ENCODE assay signal across 14 cellular contexts in genomic region chr6:52547647-52548352, GRCh38. TPM values are rescaled to one million over a fixed set of nuclear protein-coding genes. Genes with fewer than 3 reads are reported as not detected.
DNase-seq lines count a peak whose midpoint lies in the region; ATAC-seq and TF ChIP-seq lines count a peak whose summit lies in the region.
"Had no signal": no experiment of that assay in that cellular context is flagged by ENCODE, and none has a peak within 500 bp of the region (broad histone marks: within the 10 kb centered on the region; RNA-seq: fewer than 3 reads in every experiment).

No MANE protein-coding gene starts in this region.

- no CpG with 5 or more reads among the region's 9 CpGs for WGBS in mesendoderm (ENCODE audit: extremely low coverage, insufficient coverage, low lambda C conversion rate)

- CTCF ChIA-PET in Panc1 (lab: Charles Lee): no interaction called here

- no peak overlapping the region for H3K9ac ChIP-seq in mesendoderm (ENCODE audit: low read length)

- no peak overlapping the region for H4K8ac ChIP-seq in mesendoderm (ENCODE audit: low read depth, low read length)

- no peak overlapping the region for H2AK5ac ChIP-seq in mesendoderm (ENCODE audit: low read length)

- peaks cover 25% of the 10 kb centered on the region for H3K79me1 ChIP-seq in mesendoderm (ENCODE audit: low read length)

- ATAC-seq in Panc1 (no peak), HG03025 (IDR thresholded peaks at IDR 0.05; ENCODE audit: low FRiP score, unreplicated experiment) (no peak), GM19452 (IDR thresholded peaks at IDR 0.05; ENCODE audit: unreplicated experiment) (no peak)
- ATAC-seq: activated naive CD4-positive, alpha-beta T cell treated with anti-CD3 and anti-CD28 coated beads, Interleukin-2, amount 50 U/mL, for 72 hours; upper lobe of right lung had no signal

- H3K4me1 ChIP-seq in Panc1 (ENCODE audit: control insufficient read depth, insufficient read depth, low read length): peaks cover 97% of the 10 kb centered on the region
- peaks cover 32% of the 10 kb centered on the region for H3K4me1 ChIP-seq in mesendoderm (ENCODE audit: control insufficient read depth, low read depth, low read length)

- DNase-seq in Daoy (ENCODE audit: low read depth) (peak; percentile 71), Panc1 (ENCODE audit: low read depth, low spot score) (no peak), choroid plexus epithelial cell (ENCODE audit: low read depth) (peak; percentile 83), mesendoderm (no peak), NCI-H146 treated with DMSO at 0.1 percent for 48 hours (lab: John Stamatoyannopoulos, UW; ENCODE audit: unreplicated experiment) (no peak)
- no peak for DNase-seq in activated CD8-positive, alpha-beta memory T cell treated with anti-CD3 and anti-CD28 coated beads, Interleukin-2, amount 50 U/mL, for 48 hours
- DNase-seq: NCI-H1694, NCI-H748 treated with DMSO at 0.1 percent for 48 hours, upper lobe of right lung had no signal

- H3K23ac ChIP-seq in mesendoderm (ENCODE audit: low read length): no peak overlapping the region

- in situ Hi-C loops in Panc1 (cut with HindIII; ENCODE audit: low pct_unique_long_range_greater_than_20kb, low sequenced_read_pairs): no loop called here

- H3K9me3 ChIP-seq in Panc1 (ENCODE audit: control insufficient read depth, insufficient read depth, low read depth, low read length): no peaks in the 10 kb centered on the region
- H3K9me3 ChIP-seq: esophagus muscularis mucosa, upper lobe of right lung had no signal

- peaks cover 39% of the 10 kb centered on the region for H3K79me2 ChIP-seq in mesendoderm (ENCODE audit: control insufficient read depth, insufficient read depth, low read length)

- peak overlapping the region; percentile 9 for H3K18ac ChIP-seq in mesendoderm (ENCODE audit: low read length)

- H2BK5ac ChIP-seq in mesendoderm (ENCODE audit: low read length): no peak overlapping the region

- no peak overlapping the region for H3K4me2 ChIP-seq in mesendoderm (ENCODE audit: low read length)

- no peak overlapping the region for H3K56ac ChIP-seq in mesendoderm (ENCODE audit: low read length)

- H2BK120ac ChIP-seq in mesendoderm (ENCODE audit: low read depth, low read length): peak overlapping the region; percentile 51

- POLR2A ChIA-PET in Panc1 (lab: Charles Lee): no interaction called here

- no peaks in the 10 kb centered on the region for H3K36me3 ChIP-seq in Panc1 (ENCODE audit: control insufficient read depth, insufficient read depth, low read length)
- H3K36me3 ChIP-seq in mesendoderm (ENCODE audit: control insufficient read depth, insufficient read depth, low read length): no peaks in the 10 kb centered on the region
- H3K36me3 ChIP-seq: esophagus muscularis mucosa, upper lobe of right lung had no signal

- intact Hi-C loops in Panc1 (cut with micrococcal nuclease; ENCODE audit: unreplicated experiment): no loop called here

- H3K4me3 ChIP-seq in Panc1 (ENCODE audit: low read depth in 2 of 2, low read length in 2 of 2) (no peak overlapping the region), choroid plexus epithelial cell (ENCODE audit: low read depth, low read length) (no peak overlapping the region), mesendoderm (ENCODE audit: low read length) (no peak overlapping the region)
- H3K4me3 ChIP-seq: esophagus muscularis mucosa, SK-N-MC, upper lobe of right lung had no signal

- no peak overlapping the region for H2BK15ac ChIP-seq in mesendoderm (replicated peaks; ENCODE audit: low read depth)

- TF ChIP-seq CTCF in Panc1 (IDR thresholded peaks at IDR 0.05): no peak
- no peak for TF ChIP-seq CTCF in choroid plexus epithelial cell (conservative IDR thresholded peaks at IDR 0.05; ENCODE audit: low read depth, low read length)

- H3K4ac ChIP-seq in mesendoderm (ENCODE audit: low read depth, low read length): no peak overlapping the region

- H3K27ac ChIP-seq in Panc1 (ENCODE audit: low read length): peak overlapping the region; percentile 96
- no peak overlapping the region for H3K27ac ChIP-seq in mesendoderm (ENCODE audit: low read depth, low read length)
- H3K27ac ChIP-seq: SK-N-MC, upper lobe of right lung had no signal

- H3K27me3 ChIP-seq in Panc1 (ENCODE audit: control insufficient read depth, insufficient read depth, low read length) (no peaks in the 10 kb centered on the region), mesendoderm (ENCODE audit: insufficient read depth, low read length, poor library complexity) (no peaks in the 10 kb centered on the region)
- H3K27me3 ChIP-seq: esophagus muscularis mucosa, upper lobe of right lung had no signal

- no peak overlapping the region for H4K5ac ChIP-seq in mesendoderm (ENCODE audit: low read length)

- no TSS peak for BruUV-seq in Panc1 (replicated peaks; lab: Mats Ljungman, UMichigan)

RNA-seq across cellular contexts. Expression of gene TRAM2, which starts 29.1 kb away (rescaled TPM):
- 31.3 and 39.1 TPM in 2 replicates for total RNA-seq in Daoy (2014; rRNA removed; shearing (Covaris generic))
- total RNA-seq in Panc1 (2021; ENCODE audit: unreplicated experiment): 56.7 TPM
- 32.2 TPM for polyA plus RNA-seq in Panc1 (2012; ENCODE audit: insufficient read length)
- 39.3 TPM for polyA plus RNA-seq in mesendoderm (2013, experiment 1 of 2)
- 39.0 TPM for polyA plus RNA-seq in mesendoderm (2013, experiment 2 of 2)

Comparison
In these comparisons a context has a peak if more than half of its experiments do, and no peak if none do; other contexts are left out.
1. DNase-seq: peak in Daoy (single experiment) and choroid plexus epithelial cell (single experiment); none in Panc1 (single experiment), mesendoderm (single experiment), activated CD8-positive, alpha-beta memory T cell treated with anti-CD3 and anti-CD28 coated beads, Interleukin-2, amount 50 U/mL, for 48 hours (single experiment) and NCI-H146 treated with DMSO at 0.1 percent for 48 hours (single experiment).